In the genomic region with DNA sequence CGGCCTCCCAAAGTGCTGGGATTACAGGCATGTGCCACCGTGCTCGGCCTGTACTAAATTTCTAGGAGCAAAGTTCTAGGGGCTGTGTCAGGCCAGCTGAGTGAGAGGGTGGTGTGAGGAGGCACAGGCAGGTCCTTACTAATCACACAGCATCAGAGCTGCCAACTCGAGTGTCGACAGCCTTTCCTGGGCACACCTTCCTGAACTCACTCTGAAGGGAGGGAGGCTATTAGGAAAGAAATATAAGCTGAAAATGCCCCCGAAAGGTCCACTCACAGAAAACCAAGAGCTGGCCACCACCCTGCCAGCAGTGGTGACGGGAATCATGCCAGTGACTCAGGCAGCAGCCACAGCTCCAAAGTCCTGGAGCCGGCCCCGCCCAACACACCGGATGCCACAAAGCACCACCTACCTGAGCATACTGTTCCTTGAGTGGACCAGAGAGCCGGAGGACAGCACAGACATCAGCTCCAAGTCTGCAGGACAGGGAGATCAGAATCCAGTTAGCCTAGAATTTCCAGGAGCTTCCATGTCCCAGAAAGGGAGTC, we compare ENCODE assay signal across 1 cellular context.
TF ChIP-seq lines count a peak whose summit lies in the region.

No MANE protein-coding gene starts in this region.

TF ChIP-seq in HepG2, 621 proteins besides CTCF, POLR2A, EP300 and RAD21 (continued from another document and continues in another):
- TF ChIP-seq, protein P1, sequence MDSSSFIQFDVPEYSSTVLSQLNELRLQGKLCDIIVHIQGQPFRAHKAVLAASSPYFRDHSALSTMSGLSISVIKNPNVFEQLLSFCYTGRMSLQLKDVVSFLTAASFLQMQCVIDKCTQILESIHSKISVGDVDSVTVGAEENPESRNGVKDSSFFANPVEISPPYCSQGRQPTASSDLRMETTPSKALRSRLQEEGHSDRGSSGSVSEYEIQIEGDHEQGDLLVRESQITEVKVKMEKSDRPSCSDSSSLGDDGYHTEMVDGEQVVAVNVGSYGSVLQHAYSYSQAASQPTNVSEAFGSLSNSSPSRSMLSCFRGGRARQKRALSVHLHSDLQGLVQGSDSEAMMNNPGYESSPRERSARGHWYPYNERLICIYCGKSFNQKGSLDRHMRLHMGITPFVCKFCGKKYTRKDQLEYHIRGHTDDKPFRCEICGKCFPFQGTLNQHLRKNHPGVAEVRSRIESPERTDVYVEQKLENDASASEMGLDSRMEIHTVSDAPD (CRISPR knock-in tag; IDR thresholded peaks at IDR 0.05): no peak
- peak; percentile 78 for TF ChIP-seq ZNF501 (CRISPR knock-in tag; IDR thresholded peaks at IDR 0.05)
- TF ChIP-seq RARA (CRISPR knock-in tag; IDR thresholded peaks at IDR 0.05): peak; percentile 44; the same call in 1 of the 2 replicates
- TF ChIP-seq NFIC (IDR thresholded peaks at IDR 0.05; ENCODE audit: low read length): no peak
- TF ChIP-seq TARDBP (CRISPR knock-in tag; IDR thresholded peaks at IDR 0.05): no peak; the same call in none of the 2 replicates
- TF ChIP-seq KDM6A (CRISPR knock-in tag; IDR thresholded peaks at IDR 0.05; ENCODE audit: low read depth): 0 out of 2 replicates have a peak, but pooled peaks have one; percentile 8
- TF ChIP-seq, protein P2, sequence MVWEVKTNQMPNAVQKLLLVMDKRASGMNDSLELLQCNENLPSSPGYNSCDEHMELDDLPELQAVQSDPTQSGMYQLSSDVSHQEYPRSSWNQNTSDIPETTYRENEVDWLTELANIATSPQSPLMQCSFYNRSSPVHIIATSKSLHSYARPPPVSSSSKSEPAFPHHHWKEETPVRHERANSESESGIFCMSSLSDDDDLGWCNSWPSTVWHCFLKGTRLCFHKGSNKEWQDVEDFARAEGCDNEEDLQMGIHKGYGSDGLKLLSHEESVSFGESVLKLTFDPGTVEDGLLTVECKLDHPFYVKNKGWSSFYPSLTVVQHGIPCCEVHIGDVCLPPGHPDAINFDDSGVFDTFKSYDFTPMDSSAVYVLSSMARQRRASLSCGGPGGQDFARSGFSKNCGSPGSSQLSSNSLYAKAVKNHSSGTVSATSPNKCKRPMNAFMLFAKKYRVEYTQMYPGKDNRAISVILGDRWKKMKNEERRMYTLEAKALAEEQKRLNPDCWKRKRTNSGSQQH (CRISPR knock-in tag; IDR thresholded peaks at IDR 0.05; ENCODE audit: low read depth): no peak
- TF ChIP-seq ZNF598 (CRISPR knock-in tag; IDR thresholded peaks at IDR 0.05; ENCODE audit: borderline replicate concordance): peak; percentile 78; the same call in 1 of the 2 replicates
- 0 out of 2 replicates have a peak, but pooled peaks have one; percentile 64 for TF ChIP-seq ZSCAN29 (CRISPR knock-in tag; conservative IDR thresholded peaks at IDR 0.05)
- peak; percentile 31; the same call in 1 of the 2 replicates for TF ChIP-seq ZNF605 (CRISPR knock-in tag; IDR thresholded peaks at IDR 0.05)
- TF ChIP-seq, protein P3, sequence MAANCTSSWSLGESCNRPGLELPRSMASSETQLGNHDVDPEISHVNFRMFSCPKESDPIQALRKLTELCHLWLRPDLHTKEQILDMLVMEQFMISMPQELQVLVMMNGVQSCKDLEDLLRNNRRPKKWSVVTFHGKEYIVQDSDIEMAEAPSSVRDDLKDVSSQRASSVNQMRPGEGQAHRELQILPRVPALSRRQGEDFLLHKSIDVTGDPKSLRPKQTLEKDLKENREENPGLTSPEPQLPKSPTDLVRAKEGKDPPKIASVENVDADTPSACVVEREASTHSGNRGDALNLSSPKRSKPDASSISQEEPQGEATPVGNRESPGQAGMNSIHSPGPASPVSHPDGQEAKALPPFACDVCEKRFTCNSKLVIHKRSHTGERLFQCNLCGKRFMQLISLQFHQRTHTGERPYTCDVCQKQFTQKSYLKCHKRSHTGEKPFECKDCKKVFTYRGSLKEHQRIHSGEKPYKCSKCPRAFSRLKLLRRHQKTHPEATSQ (CRISPR knock-in tag; IDR thresholded peaks at IDR 0.05; ENCODE audit: borderline replicate concordance): no peak
- no peak for TF ChIP-seq ZFP62 (CRISPR knock-in tag; IDR thresholded peaks at IDR 0.05)
- TF ChIP-seq HDAC1 (CRISPR knock-in tag; IDR thresholded peaks at IDR 0.05): peak; percentile 69
- TF ChIP-seq GTF3A (CRISPR knock-in tag; conservative IDR thresholded peaks at IDR 0.05): no peak
- peak; percentile 28; the same call in 1 of the 2 replicates for TF ChIP-seq ZNF460 (CRISPR knock-in tag; IDR thresholded peaks at IDR 0.05; ENCODE audit: borderline replicate concordance)
- 0 out of 2 replicates have a peak, but pooled peaks have one; percentile 31 for TF ChIP-seq KDM3A (CRISPR knock-in tag; IDR thresholded peaks at IDR 0.05; ENCODE audit: low read depth)
- TF ChIP-seq ZNF841 (CRISPR knock-in tag; IDR thresholded peaks at IDR 0.05; ENCODE audit: borderline replicate concordance): no peak
- no peak for TF ChIP-seq NFRKB (IDR thresholded peaks at IDR 0.05)
- peak; percentile 60 for TF ChIP-seq ZNF883 (CRISPR knock-in tag; IDR thresholded peaks at IDR 0.05; ENCODE audit: not compliant biosample characterization)
- TF ChIP-seq ZNF136 (CRISPR knock-in tag; IDR thresholded peaks at IDR 0.05; ENCODE audit: low read depth): 0 out of 2 replicates have a peak, but pooled peaks have one; percentile 41
- no peak for TF ChIP-seq KDM4B (CRISPR knock-in tag; IDR thresholded peaks at IDR 0.05)
- TF ChIP-seq, protein P4, sequence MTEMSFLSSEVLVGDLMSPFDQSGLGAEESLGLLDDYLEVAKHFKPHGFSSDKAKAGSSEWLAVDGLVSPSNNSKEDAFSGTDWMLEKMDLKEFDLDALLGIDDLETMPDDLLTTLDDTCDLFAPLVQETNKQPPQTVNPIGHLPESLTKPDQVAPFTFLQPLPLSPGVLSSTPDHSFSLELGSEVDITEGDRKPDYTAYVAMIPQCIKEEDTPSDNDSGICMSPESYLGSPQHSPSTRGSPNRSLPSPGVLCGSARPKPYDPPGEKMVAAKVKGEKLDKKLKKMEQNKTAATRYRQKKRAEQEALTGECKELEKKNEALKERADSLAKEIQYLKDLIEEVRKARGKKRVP (CRISPR knock-in tag; IDR thresholded peaks at IDR 0.05): no peak
- TF ChIP-seq PCBP2 (optimal IDR thresholded peaks at IDR 0.05; ENCODE audit: low read depth, low read length, poor library complexity, severe bottlenecking): no peak
- peak; percentile 97 for TF ChIP-seq POLR2G (IDR thresholded peaks at IDR 0.05; ENCODE audit: low read depth, low read length)
- TF ChIP-seq TAF1 (CRISPR knock-in tag; IDR thresholded peaks at IDR 0.05): peak; percentile 59; the same call in 1 of the 2 replicates
- TF ChIP-seq, protein P5, sequence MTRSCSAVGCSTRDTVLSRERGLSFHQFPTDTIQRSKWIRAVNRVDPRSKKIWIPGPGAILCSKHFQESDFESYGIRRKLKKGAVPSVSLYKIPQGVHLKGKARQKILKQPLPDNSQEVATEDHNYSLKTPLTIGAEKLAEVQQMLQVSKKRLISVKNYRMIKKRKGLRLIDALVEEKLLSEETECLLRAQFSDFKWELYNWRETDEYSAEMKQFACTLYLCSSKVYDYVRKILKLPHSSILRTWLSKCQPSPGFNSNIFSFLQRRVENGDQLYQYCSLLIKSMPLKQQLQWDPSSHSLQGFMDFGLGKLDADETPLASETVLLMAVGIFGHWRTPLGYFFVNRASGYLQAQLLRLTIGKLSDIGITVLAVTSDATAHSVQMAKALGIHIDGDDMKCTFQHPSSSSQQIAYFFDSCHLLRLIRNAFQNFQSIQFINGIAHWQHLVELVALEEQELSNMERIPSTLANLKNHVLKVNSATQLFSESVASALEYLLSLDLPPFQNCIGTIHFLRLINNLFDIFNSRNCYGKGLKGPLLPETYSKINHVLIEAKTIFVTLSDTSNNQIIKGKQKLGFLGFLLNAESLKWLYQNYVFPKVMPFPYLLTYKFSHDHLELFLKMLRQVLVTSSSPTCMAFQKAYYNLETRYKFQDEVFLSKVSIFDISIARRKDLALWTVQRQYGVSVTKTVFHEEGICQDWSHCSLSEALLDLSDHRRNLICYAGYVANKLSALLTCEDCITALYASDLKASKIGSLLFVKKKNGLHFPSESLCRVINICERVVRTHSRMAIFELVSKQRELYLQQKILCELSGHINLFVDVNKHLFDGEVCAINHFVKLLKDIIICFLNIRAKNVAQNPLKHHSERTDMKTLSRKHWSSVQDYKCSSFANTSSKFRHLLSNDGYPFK (CRISPR knock-in tag; IDR thresholded peaks at IDR 0.05; ENCODE audit: borderline replicate concordance): peak; percentile 70; the same call in 1 of the 2 replicates
- TF ChIP-seq ZFP1 (CRISPR knock-in tag; IDR thresholded peaks at IDR 0.05): 0 out of 2 replicates have a peak, but pooled peaks have one; percentile 57
- peak; percentile 70; the same call in 1 of the 2 replicates for TF ChIP-seq MEIS1 (CRISPR knock-in tag; IDR thresholded peaks at IDR 0.05; ENCODE audit: borderline replicate concordance)
- TF ChIP-seq, protein P6, sequence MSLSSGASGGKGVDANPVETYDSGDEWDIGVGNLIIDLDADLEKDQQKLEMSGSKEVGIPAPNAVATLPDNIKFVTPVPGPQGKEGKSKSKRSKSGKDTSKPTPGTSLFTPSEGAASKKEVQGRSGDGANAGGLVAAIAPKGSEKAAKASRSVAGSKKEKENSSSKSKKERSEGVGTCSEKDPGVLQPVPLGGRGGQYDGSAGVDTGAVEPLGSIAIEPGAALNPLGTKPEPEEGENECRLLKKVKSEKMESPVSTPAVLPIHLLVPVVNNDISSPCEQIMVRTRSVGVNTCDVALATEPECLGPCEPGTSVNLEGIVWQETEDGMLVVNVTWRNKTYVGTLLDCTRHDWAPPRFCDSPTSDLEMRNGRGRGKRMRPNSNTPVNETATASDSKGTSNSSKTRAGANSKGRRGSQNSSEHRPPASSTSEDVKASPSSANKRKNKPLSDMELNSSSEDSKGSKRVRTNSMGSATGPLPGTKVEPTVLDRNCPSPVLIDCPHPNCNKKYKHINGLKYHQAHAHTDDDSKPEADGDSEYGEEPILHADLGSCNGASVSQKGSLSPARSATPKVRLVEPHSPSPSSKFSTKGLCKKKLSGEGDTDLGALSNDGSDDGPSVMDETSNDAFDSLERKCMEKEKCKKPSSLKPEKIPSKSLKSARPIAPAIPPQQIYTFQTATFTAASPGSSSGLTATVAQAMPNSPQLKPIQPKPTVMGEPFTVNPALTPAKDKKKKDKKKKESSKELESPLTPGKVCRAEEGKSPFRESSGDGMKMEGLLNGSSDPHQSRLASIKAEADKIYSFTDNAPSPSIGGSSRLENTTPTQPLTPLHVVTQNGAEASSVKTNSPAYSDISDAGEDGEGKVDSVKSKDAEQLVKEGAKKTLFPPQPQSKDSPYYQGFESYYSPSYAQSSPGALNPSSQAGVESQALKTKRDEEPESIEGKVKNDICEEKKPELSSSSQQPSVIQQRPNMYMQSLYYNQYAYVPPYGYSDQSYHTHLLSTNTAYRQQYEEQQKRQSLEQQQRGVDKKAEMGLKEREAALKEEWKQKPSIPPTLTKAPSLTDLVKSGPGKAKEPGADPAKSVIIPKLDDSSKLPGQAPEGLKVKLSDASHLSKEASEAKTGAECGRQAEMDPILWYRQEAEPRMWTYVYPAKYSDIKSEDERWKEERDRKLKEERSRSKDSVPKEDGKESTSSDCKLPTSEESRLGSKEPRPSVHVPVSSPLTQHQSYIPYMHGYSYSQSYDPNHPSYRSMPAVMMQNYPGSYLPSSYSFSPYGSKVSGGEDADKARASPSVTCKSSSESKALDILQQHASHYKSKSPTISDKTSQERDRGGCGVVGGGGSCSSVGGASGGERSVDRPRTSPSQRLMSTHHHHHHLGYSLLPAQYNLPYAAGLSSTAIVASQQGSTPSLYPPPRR (CRISPR knock-in tag; IDR thresholded peaks at IDR 0.05; ENCODE audit: borderline replicate concordance): peak; percentile 33; the same call in 1 of the 2 replicates
- TF ChIP-seq ZFP41 (CRISPR knock-in tag; IDR thresholded peaks at IDR 0.05; ENCODE audit: borderline replicate concordance): no peak
- TF ChIP-seq RFXANK (CRISPR knock-in tag; IDR thresholded peaks at IDR 0.05): no peak
- TF ChIP-seq, protein P7, sequence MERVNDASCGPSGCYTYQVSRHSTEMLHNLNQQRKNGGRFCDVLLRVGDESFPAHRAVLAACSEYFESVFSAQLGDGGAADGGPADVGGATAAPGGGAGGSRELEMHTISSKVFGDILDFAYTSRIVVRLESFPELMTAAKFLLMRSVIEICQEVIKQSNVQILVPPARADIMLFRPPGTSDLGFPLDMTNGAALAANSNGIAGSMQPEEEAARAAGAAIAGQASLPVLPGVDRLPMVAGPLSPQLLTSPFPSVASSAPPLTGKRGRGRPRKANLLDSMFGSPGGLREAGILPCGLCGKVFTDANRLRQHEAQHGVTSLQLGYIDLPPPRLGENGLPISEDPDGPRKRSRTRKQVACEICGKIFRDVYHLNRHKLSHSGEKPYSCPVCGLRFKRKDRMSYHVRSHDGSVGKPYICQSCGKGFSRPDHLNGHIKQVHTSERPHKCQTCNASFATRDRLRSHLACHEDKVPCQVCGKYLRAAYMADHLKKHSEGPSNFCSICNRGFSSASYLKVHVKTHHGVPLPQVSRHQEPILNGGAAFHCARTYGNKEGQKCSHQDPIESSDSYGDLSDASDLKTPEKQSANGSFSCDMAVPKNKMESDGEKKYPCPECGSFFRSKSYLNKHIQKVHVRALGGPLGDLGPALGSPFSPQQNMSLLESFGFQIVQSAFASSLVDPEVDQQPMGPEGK (CRISPR knock-in tag; IDR thresholded peaks at IDR 0.05): peak; percentile 56
- no peak for TF ChIP-seq ZBTB42 (CRISPR knock-in tag; IDR thresholded peaks at IDR 0.05)
- 0 out of 2 replicates have a peak, but pooled peaks have one; percentile 31 for TF ChIP-seq HOXD1 (CRISPR knock-in tag; IDR thresholded peaks at IDR 0.05)
- TF ChIP-seq KAT2B (IDR thresholded peaks at IDR 0.05; ENCODE audit: borderline replicate concordance, low read depth, low read length): no peak
- TF ChIP-seq, protein P8, sequence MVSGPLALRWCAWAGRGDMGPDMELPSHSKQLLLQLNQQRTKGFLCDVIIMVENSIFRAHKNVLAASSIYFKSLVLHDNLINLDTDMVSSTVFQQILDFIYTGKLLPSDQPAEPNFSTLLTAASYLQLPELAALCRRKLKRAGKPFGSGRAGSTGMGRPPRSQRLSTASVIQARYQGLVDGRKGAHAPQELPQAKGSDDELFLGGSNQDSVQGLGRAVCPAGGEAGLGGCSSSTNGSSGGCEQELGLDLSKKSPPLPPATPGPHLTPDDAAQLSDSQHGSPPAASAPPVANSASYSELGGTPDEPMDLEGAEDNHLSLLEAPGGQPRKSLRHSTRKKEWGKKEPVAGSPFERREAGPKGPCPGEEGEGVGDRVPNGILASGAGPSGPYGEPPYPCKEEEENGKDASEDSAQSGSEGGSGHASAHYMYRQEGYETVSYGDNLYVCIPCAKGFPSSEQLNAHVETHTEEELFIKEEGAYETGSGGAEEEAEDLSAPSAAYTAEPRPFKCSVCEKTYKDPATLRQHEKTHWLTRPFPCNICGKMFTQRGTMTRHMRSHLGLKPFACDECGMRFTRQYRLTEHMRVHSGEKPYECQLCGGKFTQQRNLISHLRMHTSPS (CRISPR knock-in tag; IDR thresholded peaks at IDR 0.05; ENCODE audit: low read depth): peak; percentile 89
- peak; percentile 63; the same call in 1 of the 2 replicates for TF ChIP-seq HOXA3 (CRISPR knock-in tag; IDR thresholded peaks at IDR 0.05)
- TF ChIP-seq HNF4G (IDR thresholded peaks at IDR 0.05; ENCODE audit: borderline replicate concordance, low read depth, low read length): peak; percentile 74
- TF ChIP-seq HNF4G (CRISPR knock-in tag; IDR thresholded peaks at IDR 0.05; ENCODE audit: borderline replicate concordance, low read depth): no peak; the same call in 1 of the 2 replicates
- TF ChIP-seq PHF8 (CRISPR knock-in tag; IDR thresholded peaks at IDR 0.05): peak; percentile 61
- no peak for TF ChIP-seq ZNF253 (CRISPR knock-in tag; IDR thresholded peaks at IDR 0.05; ENCODE audit: borderline replicate concordance)
